ENCODE assay signal across 22 cellular contexts in the genomic region with DNA sequence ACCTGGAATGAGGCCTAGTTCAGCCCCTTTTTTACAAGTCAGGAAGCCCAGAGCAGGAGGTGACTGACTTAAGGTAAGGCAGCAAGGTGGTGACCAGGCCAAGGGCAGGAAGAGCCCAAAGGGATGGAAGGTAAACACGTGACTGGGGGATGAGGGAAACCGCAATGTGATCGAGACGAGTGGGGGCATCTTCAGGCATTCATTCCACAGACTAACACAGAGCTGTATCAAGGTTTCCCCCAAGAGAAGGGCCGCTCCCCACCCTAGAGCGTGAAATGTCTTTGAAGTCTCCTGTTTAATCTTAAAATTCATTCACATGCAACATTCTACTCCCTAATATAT.
A peak's percentile ranks its signal among the peaks of the same experiment; 100 is the strongest.
DNase-seq lines count a peak whose midpoint lies in the region; ATAC-seq and TF ChIP-seq lines count a peak whose summit lies in the region.
"Had no signal": no experiment of that assay in that cellular context is flagged by ENCODE, and none has a peak within 500 bp of the region (broad histone marks: within the 10 kb centered on the region; RNA-seq: fewer than 3 reads in every experiment).

No MANE protein-coding gene starts in this region.

- H2AK5ac ChIP-seq in H9 (ENCODE audit: insufficient read length, low read length) = no peak overlapping the region

- H3K9me2 ChIP-seq in Loucy (replicated peaks; ENCODE audit: low read depth, low read length) = no peaks in the 10 kb centered on the region

- no peaks in the 10 kb centered on the region for H3K36me3 ChIP-seq in Loucy (ENCODE audit: insufficient read depth, low read length)
- H3K36me3 ChIP-seq: BLaER1, gastrocnemius medialis, lower lobe of right lung, upper lobe of left lung had no signal

- H3K27ac ChIP-seq in H9 (ENCODE audit: insufficient read length, low read depth, low read length) (no peak overlapping the region), epithelial cell of prostate (peak overlapping the region; percentile 46)
- H3K27ac ChIP-seq: BLaER1, gastrocnemius medialis, hepatocyte, lower lobe of right lung, parathyroid adenoma, upper lobe of left lung had no signal

- H3K9ac ChIP-seq in H9 (ENCODE audit: extremely low read depth, insufficient read length, low read length) (no peak overlapping the region), Loucy (ENCODE audit: low read depth, low read length, poor library complexity, severe bottlenecking) (no peak overlapping the region)
- H3K9ac ChIP-seq: BLaER1, parathyroid adenoma had no signal

- no peaks in the 10 kb centered on the region for H3K79me1 ChIP-seq in H9 (ENCODE audit: insufficient read depth, low read depth, low read length, poor library complexity, severe bottlenecking)

- no peak overlapping the region for H3K4me3 Mint-ChIP-seq in H9
- no peak overlapping the region for H3K4me3 Mint-ChIP-seq in stimulated activated effector memory CD8-positive, alpha-beta T cell treated with anti-CD3 and anti-CD28 coated beads, Interleukin-12 subunit alpha, Interleukin-12 subunit beta, amount 100 ng/mL, for 72 hours
- H3K4me3 Mint-ChIP-seq: activated B cell treated with CpG ODN at 0.5 μM for 24 hours; activated CD8-positive, alpha-beta memory T cell treated with anti-CD3 and anti-CD28 coated beads, Interleukin-2, amount 10 ng/mL, durations not matched to agents 7 days and 5 days; activated naive CD4-positive, alpha-beta T cell treated with anti-CD3 and anti-CD28 coated beads for 36 hours; neural crest cell had no signal

- no peak overlapping the region for H2BK15ac ChIP-seq in H9 (ENCODE audit: low read depth, low read length)

- H3K9me3 ChIP-seq in H9 (ENCODE audit: control insufficient read depth, low read depth, low read length) (no peaks in the 10 kb centered on the region), Loucy (ENCODE audit: insufficient read depth, low read depth, low read length) (no peaks in the 10 kb centered on the region)
- H3K9me3 ChIP-seq: BLaER1, gastrocnemius medialis, lower lobe of right lung, upper lobe of left lung had no signal

- H3K14ac ChIP-seq in H9 (ENCODE audit: insufficient read depth, low read length) = no peak overlapping the region

- H3T11ph ChIP-seq in H9 (ENCODE audit: low read length) = no peak overlapping the region

- no peak overlapping the region for H3K23ac ChIP-seq in H9 (ENCODE audit: insufficient read length, low read depth, low read length)

- no peaks in the 10 kb centered on the region for H3K23me2 ChIP-seq in H9 (ENCODE audit: insufficient read length, low read depth, low read length, poor library complexity, severe bottlenecking)

- H3K27me3 Mint-ChIP-seq in H9 (ENCODE audit: low read depth) = no peaks in the 10 kb centered on the region
- H3K27me3 Mint-ChIP-seq: activated B cell treated with CpG ODN at 0.5 μM for 24 hours; activated CD8-positive, alpha-beta memory T cell treated with anti-CD3 and anti-CD28 coated beads, Interleukin-2, amount 10 ng/mL, durations not matched to agents 7 days and 5 days had no signal

- TF ChIP-seq CTCF in H9 (conservative IDR thresholded peaks at IDR 0.05) (no peak), Loucy (conservative IDR thresholded peaks at IDR 0.05; ENCODE audit: low read length) (no peak)

- H3K27ac Mint-ChIP-seq in H9 = peak overlapping the region in 2 of 3 experiments; percentile 36 to 37; a peak in 2 of 7 replicates
- peak overlapping the region; percentile 56 for H3K27ac Mint-ChIP-seq in stimulated activated effector memory CD8-positive, alpha-beta T cell treated with anti-CD3 and anti-CD28 coated beads, Interleukin-12 subunit alpha, Interleukin-12 subunit beta, amount 100 ng/mL, for 72 hours
- H3K27ac Mint-ChIP-seq: activated B cell treated with CpG ODN at 0.5 μM for 24 hours; activated CD8-positive, alpha-beta memory T cell treated with anti-CD3 and anti-CD28 coated beads, Interleukin-2, amount 10 ng/mL, durations not matched to agents 7 days and 5 days; activated naive CD4-positive, alpha-beta T cell treated with anti-CD3 and anti-CD28 coated beads for 36 hours had no signal

- no peaks in the 10 kb centered on the region for H3K79me2 ChIP-seq in H9 (ENCODE audit: insufficient read depth, low read length)
- no peaks in the 10 kb centered on the region for H3K79me2 ChIP-seq in Loucy (ENCODE audit: insufficient read depth, low read length)
- H3K79me2 ChIP-seq: hepatocyte, parathyroid adenoma had no signal

- no peak overlapping the region for H2BK5ac ChIP-seq in H9 (ENCODE audit: insufficient read length, low read length)

- H3K4ac ChIP-seq in H9 (ENCODE audit: low read depth, low read length) = no peak overlapping the region

- H3K36me3 Mint-ChIP-seq in H9 (ENCODE audit: insufficient read depth in 1 of 3, low read depth in 3 of 3) = no peaks in the 10 kb centered on the region
- H3K36me3 Mint-ChIP-seq in stimulated activated effector memory CD8-positive, alpha-beta T cell treated with anti-CD3 and anti-CD28 coated beads, Interleukin-12 subunit alpha, Interleukin-12 subunit beta, amount 100 ng/mL, for 72 hours = no peaks in the 10 kb centered on the region
- H3K36me3 Mint-ChIP-seq: activated CD8-positive, alpha-beta memory T cell treated with anti-CD3 and anti-CD28 coated beads, Interleukin-2, amount 10 ng/mL, durations not matched to agents 7 days and 5 days had no signal

- no peak overlapping the region for H2BK120ac ChIP-seq in H9 (ENCODE audit: low read depth, low read length, poor library complexity, severe bottlenecking)

- H3K4me1 Mint-ChIP-seq in H9 = peaks cover 12 to 23% of the 10 kb centered on the region in 2 experiments
- peaks cover 7% of the 10 kb centered on the region for H3K4me1 Mint-ChIP-seq in stimulated activated effector memory CD8-positive, alpha-beta T cell treated with anti-CD3 and anti-CD28 coated beads, Interleukin-12 subunit alpha, Interleukin-12 subunit beta, amount 100 ng/mL, for 72 hours
- H3K4me1 Mint-ChIP-seq: activated B cell treated with CpG ODN at 0.5 μM for 24 hours, neural crest cell had no signal

- no peak overlapping the region for H2BK20ac ChIP-seq in H9 (ENCODE audit: low read depth, low read length, poor library complexity, severe bottlenecking)

- H3K27me3 ChIP-seq in H9 (ENCODE audit: insufficient read depth, low read length) = no peaks in the 10 kb centered on the region
- H3K27me3 ChIP-seq in Loucy (ENCODE audit: insufficient read depth, low read length, poor library complexity, severe bottlenecking) = no peaks in the 10 kb centered on the region
- H3K27me3 ChIP-seq: BLaER1, gastrocnemius medialis, hepatocyte, upper lobe of left lung had no signal

- H3K4me1 ChIP-seq in H9 (ENCODE audit: insufficient read depth, low read length) (peaks cover 3% of the 10 kb centered on the region; the same call in 1 of the 2 replicates), Loucy (ENCODE audit: insufficient read depth, low read length, poor library complexity, severe bottlenecking) (peaks cover 13% of the 10 kb centered on the region)

- DNase-seq in H9 (no peak), epithelial cell of prostate (ENCODE audit: low read depth, low spot score) (no peak), H4 (ENCODE audit: low spot score) (no peak)
- no peak for DNase-seq in stimulated activated effector memory CD8-positive, alpha-beta T cell treated with anti-CD3 and anti-CD28 coated beads, Interleukin-12 subunit alpha, Interleukin-12 subunit beta, amount 100 ng/mL, for 72 hours (ENCODE audit: low spot score in 2 of 2)
- no peak for DNase-seq in stimulated activated CD4-positive, alpha-beta T cell treated with anti-CD3 and anti-CD28 coated beads, Interleukin-4, amount 100 ng/mL, for 24 hours
- DNase-seq: activated B cell treated with CpG ODN at 0.5 μM for 24 hours; activated CD8-positive, alpha-beta memory T cell treated with anti-CD3 and anti-CD28 coated beads, Interleukin-2, amount 10 ng/mL, durations not matched to agents 7 days and 5 days; activated naive CD4-positive, alpha-beta T cell treated with anti-CD3 and anti-CD28 coated beads for 36 hours; amygdala; DMS153; gastrocnemius medialis; lower lobe of right lung; NCI-H1105; NCI-H187 treated with DMSO at 0.1 percent for 48 hours; NCI-H2171; upper lobe of left lung had no signal

- H4K20me1 ChIP-seq in H9 (ENCODE audit: control insufficient read depth, insufficient read depth, insufficient read length) (no peaks in the 10 kb centered on the region), Loucy (ENCODE audit: insufficient read depth, low read length, poor library complexity, severe bottlenecking) (no peaks in the 10 kb centered on the region)
- H4K20me1 ChIP-seq: BLaER1 had no signal

- H3K9me3 Mint-ChIP-seq in H9 = no peaks in the 10 kb centered on the region; a peak in 1 of 5 replicates
- no peaks in the 10 kb centered on the region for H3K9me3 Mint-ChIP-seq in stimulated activated effector memory CD8-positive, alpha-beta T cell treated with anti-CD3 and anti-CD28 coated beads, Interleukin-12 subunit alpha, Interleukin-12 subunit beta, amount 100 ng/mL, for 72 hours
- H3K9me3 Mint-ChIP-seq: activated B cell treated with CpG ODN at 0.5 μM for 24 hours; activated naive CD4-positive, alpha-beta T cell treated with anti-CD3 and anti-CD28 coated beads for 36 hours; neural crest cell had no signal

- no peak overlapping the region for H3K56ac ChIP-seq in H9 (ENCODE audit: insufficient read length, low read depth, low read length)

- no peak overlapping the region for H4K91ac ChIP-seq in H9 (ENCODE audit: insufficient read length, low read depth, low read length)

- no peaks in the 10 kb centered on the region for H3F3A ChIP-seq in Loucy (ENCODE audit: low read depth)

- H3K4me2 ChIP-seq in H9 (ENCODE audit: insufficient read depth, insufficient read length, low read length) = no peak overlapping the region
- H3K4me2 ChIP-seq in Loucy (ENCODE audit: low read depth, low read length, poor library complexity, severe bottlenecking) = no peak overlapping the region
- H3K4me2 ChIP-seq: BLaER1, hepatocyte had no signal

- no peak overlapping the region for H3K18ac ChIP-seq in H9 (ENCODE audit: insufficient read length, low read depth, low read length)

- WGBS in H9 (ENCODE audit: extremely low coverage, insufficient read length, low lambda C conversion rate) = no CpG with 5 or more reads among the region's 6 CpGs

- no peak for ATAC-seq in stimulated activated effector memory CD8-positive, alpha-beta T cell treated with anti-CD3 and anti-CD28 coated beads, Interleukin-12 subunit alpha, Interleukin-12 subunit beta, amount 100 ng/mL, for 72 hours
- ATAC-seq in HG02610 (IDR thresholded peaks at IDR 0.05; ENCODE audit: unreplicated experiment) = no peak
- ATAC-seq: gastrocnemius medialis had no signal

- H4K8ac ChIP-seq in H9 (replicated peaks; ENCODE audit: insufficient read length, low read depth, low read length) = no peak overlapping the region

- H4K5ac ChIP-seq in H9 (ENCODE audit: insufficient read length, low read depth, low read length) = no peak overlapping the region

- H2AFZ ChIP-seq in H9 (ENCODE audit: low read length) = no peak overlapping the region
- peak overlapping the region; percentile 41 for H2AFZ ChIP-seq in Loucy (ENCODE audit: low read length)
- H2AFZ ChIP-seq: hepatocyte, parathyroid adenoma had no signal

- H3K4me3 ChIP-seq in Loucy (ENCODE audit: low read length, poor library complexity, severe bottlenecking) = no peak overlapping the region
- H3K4me3 ChIP-seq: BLaER1, gastrocnemius medialis, hepatocyte, lower lobe of right lung, upper lobe of left lung had no signal

- H2BK12ac ChIP-seq in H9 (ENCODE audit: insufficient read length, low read depth, low read length) = no peak overlapping the region
